22 cellular contexts compared by ENCODE assay signal in the genomic region with DNA sequence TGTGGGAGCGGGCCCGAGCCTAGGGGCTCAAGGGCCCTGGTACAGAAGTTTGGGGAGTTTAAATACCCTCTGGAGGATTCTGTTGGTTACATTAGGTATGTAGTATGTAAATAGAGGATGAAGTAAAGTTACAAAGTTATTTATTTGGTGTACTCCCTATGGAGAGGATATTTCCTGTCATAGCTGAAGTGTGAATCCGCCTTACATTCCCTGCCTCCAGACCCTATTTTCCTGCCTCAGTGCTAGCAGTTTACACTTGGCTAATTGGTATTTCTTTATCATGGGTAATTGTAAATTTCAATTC.
DNase-seq lines count a peak whose midpoint lies in the region; ATAC-seq and TF ChIP-seq lines count a peak whose summit lies in the region.
"Had no signal": no experiment of that assay in that cellular context is flagged by ENCODE, and none has a peak within 500 bp of the region (broad histone marks: within the 10 kb centered on the region; RNA-seq: fewer than 3 reads in every experiment).

No MANE protein-coding gene starts in this region.

- 36% methylated on average over 3 of the region's 3 CpGs for WGBS in mammary epithelial cell (ENCODE audit: low coverage, missing lambda C conversion rate)

- TF ChIP-seq CTCF in A673 (conservative IDR thresholded peaks at IDR 0.05; ENCODE audit: low read depth, low read length) = no peak
- TF ChIP-seq CTCF in Loucy (conservative IDR thresholded peaks at IDR 0.05; ENCODE audit: low read length) = no peak
- no peak for TF ChIP-seq CTCF in mammary epithelial cell (conservative IDR thresholded peaks at IDR 0.05 in 1 of 2, IDR thresholded peaks at IDR 0.05 in 1 of 2; ENCODE audit: extremely low read depth in 1 of 2, insufficient read depth in 1 of 2, low read depth in 1 of 2, low read length in 2 of 2)
- no peak for TF ChIP-seq CTCF in neural progenitor cell (IDR thresholded peaks at IDR 0.05)

- no peak overlapping the region for H3K27ac Mint-ChIP-seq in neural progenitor cell
- H3K27ac Mint-ChIP-seq in stimulated activated naive CD8-positive, alpha-beta T cell treated with anti-CD3 and anti-CD28 coated beads, Interleukin-15, amount 100 ng/mL, for 72 hours = no peak overlapping the region
- H3K27ac Mint-ChIP-seq: CD8-positive, alpha-beta T cell; endodermal cell had no signal

- no peak overlapping the region for H3K4me3 Mint-ChIP-seq in neural progenitor cell
- no peak overlapping the region for H3K4me3 Mint-ChIP-seq in stimulated activated naive CD8-positive, alpha-beta T cell treated with anti-CD3 and anti-CD28 coated beads, Interleukin-15, amount 100 ng/mL, for 72 hours
- H3K4me3 Mint-ChIP-seq: CD8-positive, alpha-beta T cell; endodermal cell had no signal

- dilution Hi-C loops in mammary epithelial cell (cut with HindIII; ENCODE audit: low sequenced_read_pairs) = no loop called here

- DNase-seq in A673 (ENCODE audit: low spot score) (no peak), mammary epithelial cell (no peak), neural progenitor cell (ENCODE audit: low spot score) (no peak), NCI-H1694 (lab: John Stamatoyannopoulos, UW) (no peak), NCI-H2081 treated with DMSO at 0.1 percent for 48 hours (lab: John Stamatoyannopoulos, UW) (no peak)
- DNase-seq in stimulated activated naive CD8-positive, alpha-beta T cell treated with anti-CD3 and anti-CD28 coated beads, Interleukin-15, amount 100 ng/mL, for 72 hours = no peak
- DNase-seq: ACHN; activated naive CD4-positive, alpha-beta T cell; CD8-positive, alpha-beta T cell; DMS79; endodermal cell; foreskin keratinocyte; KBM-7; NCI-H1105; NCI-H2107; NCI-H510A treated with DMSO at 0.1 percent for 48 hours; T-helper 1 cell; uterus had no signal

- no peaks in the 10 kb centered on the region for H3K27me3 Mint-ChIP-seq in neural progenitor cell (ENCODE audit: insufficient read depth, low read depth)
- H3K27me3 Mint-ChIP-seq in stimulated activated naive CD8-positive, alpha-beta T cell treated with anti-CD3 and anti-CD28 coated beads, Interleukin-15, amount 100 ng/mL, for 72 hours = peaks cover 21% of the 10 kb centered on the region

- H2AFZ ChIP-seq in Loucy (ENCODE audit: low read length) (0 out of 2 replicates have a peak overlapping the region, but pooled peaks have one; percentile 7), mammary epithelial cell (ENCODE audit: low read depth, low read length) (peak overlapping the region; percentile 93), neural progenitor cell (replicated peaks) (peak overlapping the region; percentile 50)

- intact Hi-C loops in A673 (cut with micrococcal nuclease; ENCODE audit: unreplicated experiment) = no loop called here
- intact Hi-C loops in mammary epithelial cell (cut with micrococcal nuclease) = loop anchor here (1.0 kb wide), 1 partner anchor 38 kb away; no protein-coding TSS in a partner anchor

- H3K4me3 ChIP-seq in A673 (ENCODE audit: low read depth, low read length, poor library complexity, severe bottlenecking) = no peak overlapping the region
- H3K4me3 ChIP-seq in Loucy (ENCODE audit: low read length, poor library complexity, severe bottlenecking) = no peak overlapping the region
- peak overlapping the region; percentile 3 to 42 (median 41) for H3K4me3 ChIP-seq in mammary epithelial cell (replicated peaks in 1 of 3; ENCODE audit: insufficient read depth in 1 of 3, low read depth in 2 of 3, low read length in 3 of 3)
- H3K4me3 ChIP-seq in neural progenitor cell = no peak overlapping the region
- H3K4me3 ChIP-seq: skin epidermis, uterus had no signal

- POLR2A ChIA-PET in A673 (lab: Charles Lee; ENCODE audit: low non-redundant PET) = no interaction called here

- no peaks in the 10 kb centered on the region for H3F3A ChIP-seq in Loucy (ENCODE audit: low read depth)
- H3F3A ChIP-seq in neural progenitor cell (ENCODE audit: low read depth) = no peaks in the 10 kb centered on the region

- in situ Hi-C loops in mammary epithelial cell (cut with MboI; ENCODE audit: low sequenced_read_pairs in 2 of 2) = no loop called here

- ATAC-seq in stimulated activated naive CD8-positive, alpha-beta T cell treated with anti-CD3 and anti-CD28 coated beads, Interleukin-15, amount 100 ng/mL, for 72 hours = no peak
- no peak for ATAC-seq in GM18498 (IDR thresholded peaks at IDR 0.05; ENCODE audit: unreplicated experiment)
- ATAC-seq: CD8-positive, alpha-beta T cell; foreskin keratinocyte had no signal

- H3K9me3 ChIP-seq in A673 (ENCODE audit: low read depth, low read length, poor library complexity, severe bottlenecking) (no peaks in the 10 kb centered on the region), Loucy (ENCODE audit: insufficient read depth, low read depth, low read length) (no peaks in the 10 kb centered on the region), mammary epithelial cell (replicated peaks; ENCODE audit: insufficient read depth, low read length) (no peaks in the 10 kb centered on the region), neural progenitor cell (ENCODE audit: low read depth) (no peaks in the 10 kb centered on the region)
- H3K9me3 ChIP-seq: uterus had no signal

- BruUV-seq in A673 (replicated peaks; lab: Mats Ljungman, UMichigan) (no TSS peak), mammary epithelial cell (replicated peaks; lab: Mats Ljungman, UMichigan) (no TSS peak)

- H3K9ac ChIP-seq in Loucy (ENCODE audit: low read depth, low read length, poor library complexity, severe bottlenecking) = no peak overlapping the region
- peak overlapping the region; percentile 53 for H3K9ac ChIP-seq in mammary epithelial cell (ENCODE audit: insufficient read depth, low read length)
- H3K9ac ChIP-seq in neural progenitor cell = no peak overlapping the region

- peaks cover 4% of the 10 kb centered on the region for H3K4me1 Mint-ChIP-seq in neural progenitor cell
- H3K4me1 Mint-ChIP-seq in stimulated activated naive CD8-positive, alpha-beta T cell treated with anti-CD3 and anti-CD28 coated beads, Interleukin-15, amount 100 ng/mL, for 72 hours = no peaks in the 10 kb centered on the region

- H3K9me2 ChIP-seq in Loucy (replicated peaks; ENCODE audit: low read depth, low read length) = no peaks in the 10 kb centered on the region

- H3K27ac ChIP-seq in A673 (ENCODE audit: low read depth, low read length, poor library complexity, severe bottlenecking) (peak overlapping the region; percentile 18), mammary epithelial cell (ENCODE audit: insufficient read depth, low read depth, low read length) (peak overlapping the region; percentile 36), neural progenitor cell (no peak overlapping the region)
- H3K27ac ChIP-seq: foreskin keratinocyte, skin epidermis, uterus, VCaP had no signal

- H3K36me3 Mint-ChIP-seq in neural progenitor cell = no peaks in the 10 kb centered on the region
- H3K36me3 Mint-ChIP-seq: CD8-positive, alpha-beta T cell had no signal

- no peaks in the 10 kb centered on the region for H3K27me3 ChIP-seq in A673 (replicated peaks; ENCODE audit: insufficient read depth, low read depth, low read length, poor library complexity)
- H3K27me3 ChIP-seq in Loucy (ENCODE audit: insufficient read depth, low read length, poor library complexity, severe bottlenecking) = no peaks in the 10 kb centered on the region
- H3K27me3 ChIP-seq in mammary epithelial cell (ENCODE audit: insufficient read depth, low read length) = no peaks in the 10 kb centered on the region
- no peaks in the 10 kb centered on the region for H3K27me3 ChIP-seq in neural progenitor cell
- H3K27me3 ChIP-seq: uterus had no signal

- no peaks in the 10 kb centered on the region for H3K79me2 ChIP-seq in Loucy (ENCODE audit: insufficient read depth, low read length)
- no peaks in the 10 kb centered on the region for H3K79me2 ChIP-seq in mammary epithelial cell (ENCODE audit: insufficient read depth, low read length)
- no peaks in the 10 kb centered on the region for H3K79me2 ChIP-seq in neural progenitor cell (ENCODE audit: low read depth)

- peak overlapping the region; percentile 41 for H3K4me2 ChIP-seq in Loucy (ENCODE audit: low read depth, low read length, poor library complexity, severe bottlenecking)
- H3K4me2 ChIP-seq in mammary epithelial cell (ENCODE audit: insufficient read depth, low read depth, low read length) = peak overlapping the region; percentile 91
- no peak overlapping the region for H3K4me2 ChIP-seq in neural progenitor cell

- CTCF ChIA-PET in A673 (lab: Charles Lee) = no interaction called here
- CTCF ChIA-PET in mammary epithelial cell (lab: Charles Lee; ENCODE audit: low non-redundant PET) = interaction anchor here (0.6 kb wide), 1 partner anchor 8 kb away, joined by 3 read pairs; no protein-coding TSS in a partner anchor

- no peaks in the 10 kb centered on the region for H3K4me1 ChIP-seq in A673 (ENCODE audit: insufficient read depth, low read length, poor library complexity, severe bottlenecking)
- H3K4me1 ChIP-seq in Loucy (ENCODE audit: insufficient read depth, low read length, poor library complexity, severe bottlenecking) = peaks cover 3% of the 10 kb centered on the region
- H3K4me1 ChIP-seq in mammary epithelial cell (ENCODE audit: insufficient read depth, low read length) = peaks cover 4% of the 10 kb centered on the region
- H3K4me1 ChIP-seq in neural progenitor cell = no peaks in the 10 kb centered on the region
- H3K4me1 ChIP-seq: uterus had no signal

- H3K36me3 ChIP-seq in A673 (ENCODE audit: insufficient read depth, low read length, poor library complexity, severe bottlenecking) = no peaks in the 10 kb centered on the region
- H3K36me3 ChIP-seq in Loucy (ENCODE audit: insufficient read depth, low read length) = no peaks in the 10 kb centered on the region
- H3K36me3 ChIP-seq in mammary epithelial cell (ENCODE audit: insufficient read depth, low read length) = no peaks in the 10 kb centered on the region
- no peaks in the 10 kb centered on the region for H3K36me3 ChIP-seq in neural progenitor cell
- H3K36me3 ChIP-seq: uterus had no signal

- peaks cover 8% of the 10 kb centered on the region for H3K9me3 Mint-ChIP-seq in neural progenitor cell
- peaks cover 4 to 5% of the 10 kb centered on the region in 2 donors for H3K9me3 Mint-ChIP-seq in stimulated activated naive CD8-positive, alpha-beta T cell treated with anti-CD3 and anti-CD28 coated beads, Interleukin-15, amount 100 ng/mL, for 72 hours
- H3K9me3 Mint-ChIP-seq: CD8-positive, alpha-beta T cell had no signal

- H4K20me1 ChIP-seq in Loucy (ENCODE audit: insufficient read depth, low read length, poor library complexity, severe bottlenecking) (no peaks in the 10 kb centered on the region), mammary epithelial cell (ENCODE audit: insufficient read depth, low read length) (no peaks in the 10 kb centered on the region), neural progenitor cell (ENCODE audit: low read depth) (no peaks in the 10 kb centered on the region)

Comparison
In these comparisons a context has a peak if more than half of its experiments do, and no peak if none do; other contexts are left out.
1. H3K4me3 ChIP-seq: peak in mammary epithelial cell (3 of 3); none in A673 (single experiment), Loucy (single experiment) and neural progenitor cell (single experiment).
2. H2AFZ ChIP-seq: peak in every context shown above with its lines; median percentile 93 in mammary epithelial cell; 50 in neural progenitor cell; 7 in Loucy.